Comparison of ENCODE assay signal across 8 cellular contexts in genomic region chr17:80866050-80866793, GRCh38.
DNase-seq lines count a peak whose midpoint lies in the region; ATAC-seq and TF ChIP-seq lines count a peak whose summit lies in the region.

No MANE protein-coding gene starts in this region.

- H3K27me3 Mint-ChIP-seq in T-helper 2 cell treated with Interferon-gamma antibody and Interleukin-4, amounts not matched to agents 5 μg/mL and 100 μg/mL, for 36 hours (ENCODE audit: low read depth): no peaks in the 10 kb centered on the region

- ATAC-seq in HG03039 (IDR thresholded peaks at IDR 0.05; ENCODE audit: unreplicated experiment) (no peak), HG03460 (IDR thresholded peaks at IDR 0.05; ENCODE audit: unreplicated experiment) (no peak)

- DNase-seq in GM12864 (ENCODE audit: low read depth) (peak; percentile 33), NCI-H146 (lab: John Stamatoyannopoulos, UW) (peak; percentile 58), astrocyte of the cerebellum (ENCODE audit: low read depth) (peak; percentile 46), hippocampal formation (lab: John Stamatoyannopoulos, UW) (peak; percentile 29 to 51)
- peak; percentile 64 for DNase-seq in T-helper 2 cell treated with Interferon-gamma antibody and Interleukin-4, amounts not matched to agents 5 μg/mL and 100 μg/mL, for 36 hours (ENCODE audit: low spot score)
- DNase-seq in stimulated activated CD4-positive, alpha-beta T cell treated with anti-CD3 and anti-CD28 coated beads, Interleukin-12 subunit alpha, Interleukin-12 subunit beta, amount 100 ng/mL, for 4 hours: peak; percentile 69

- in situ Hi-C loops in astrocyte of the cerebellum (cut with HindIII; ENCODE audit: low sequenced_read_pairs): no loop called here

- TF ChIP-seq CTCF in GM12864 (IDR thresholded peaks at IDR 0.05; ENCODE audit: low read depth, low read length, missing control alignments) (peak; percentile 69), astrocyte of the cerebellum (IDR thresholded peaks at IDR 0.05; ENCODE audit: low read depth, low read length, missing control alignments) (peak; percentile 88)

- peaks cover 67% of the 10 kb centered on the region for H3K4me1 Mint-ChIP-seq in T-helper 2 cell treated with Interferon-gamma antibody and Interleukin-4, amounts not matched to agents 5 μg/mL and 100 μg/mL, for 36 hours (ENCODE audit: low read depth)

- peak overlapping the region; percentile 81 for H3K27ac Mint-ChIP-seq in T-helper 2 cell treated with Interferon-gamma antibody and Interleukin-4, amounts not matched to agents 5 μg/mL and 100 μg/mL, for 36 hours

- peaks cover 61% of the 10 kb centered on the region for H3K36me3 Mint-ChIP-seq in T-helper 2 cell treated with Interferon-gamma antibody and Interleukin-4, amounts not matched to agents 5 μg/mL and 100 μg/mL, for 36 hours (ENCODE audit: low read depth)

- no peak overlapping the region for H3K4me3 ChIP-seq in GM12864 (ENCODE audit: low read depth, low read length)
- no peak overlapping the region for H3K4me3 ChIP-seq in astrocyte of the cerebellum (ENCODE audit: low read depth, low read length)

- H3K4me3 Mint-ChIP-seq in T-helper 2 cell treated with Interferon-gamma antibody and Interleukin-4, amounts not matched to agents 5 μg/mL and 100 μg/mL, for 36 hours: peak overlapping the region; percentile 67

- peaks cover 16% of the 10 kb centered on the region for H3K9me3 Mint-ChIP-seq in T-helper 2 cell treated with Interferon-gamma antibody and Interleukin-4, amounts not matched to agents 5 μg/mL and 100 μg/mL, for 36 hours
